ENCODE assay signal across 8 cellular contexts in genomic region chr7:92832623-92833023, GRCh38. TPM values are rescaled to one million over a fixed set of nuclear protein-coding genes. Genes with fewer than 3 reads are reported as not detected.
DNase-seq lines count a peak whose midpoint lies in the region; ATAC-seq and TF ChIP-seq lines count a peak whose summit lies in the region.

No MANE protein-coding gene starts in this region.

- H3K9me3 Mint-ChIP-seq in activated CD4-positive, alpha-beta T cell treated with anti-CD3 and anti-CD28 coated beads, Interleukin-2, amount 10 ng/mL, durations not matched to agents 24 days and 14 days: no peaks in the 10 kb centered on the region
- H3K9me3 Mint-ChIP-seq in activated naive CD4-positive, alpha-beta T cell treated with anti-CD3 and anti-CD28 coated beads, Interleukin-2, amount 50 U/mL, for 24 hours: no peaks in the 10 kb centered on the region
- H3K9me3 Mint-ChIP-seq in type B pancreatic cell: no peaks in the 10 kb centered on the region

- intact Hi-C loops in activated CD4-positive, alpha-beta T cell treated with anti-CD3 and anti-CD28 coated beads, Interleukin-2, amount 10 ng/mL, durations not matched to agents 24 days and 14 days (cut with micrococcal nuclease): loop anchor here (1.0 to 10.0 kb wide), 11 partner anchors 19 to 388 kb away; partner anchors contain the start of gene GATAD1
- intact Hi-C loops in left colon (cut with DNase I, micrococcal nuclease): loop anchor here in 1 of 2 donors (10.0 kb wide), 2 partner anchors 118 to 208 kb away; no protein-coding TSS in a partner anchor

- H3K4me1 Mint-ChIP-seq in activated CD4-positive, alpha-beta T cell treated with anti-CD3 and anti-CD28 coated beads, Interleukin-2, amount 10 ng/mL, durations not matched to agents 24 days and 14 days: peaks cover 40% of the 10 kb centered on the region
- peaks cover 61% of the 10 kb centered on the region for H3K4me1 Mint-ChIP-seq in activated naive CD4-positive, alpha-beta T cell treated with anti-CD3 and anti-CD28 coated beads, Interleukin-2, amount 50 U/mL, for 24 hours
- peaks cover 38% of the 10 kb centered on the region for H3K4me1 Mint-ChIP-seq in type B pancreatic cell (ENCODE audit: unreplicated experiment)

- H3K36me3 Mint-ChIP-seq in activated CD4-positive, alpha-beta T cell treated with anti-CD3 and anti-CD28 coated beads, Interleukin-2, amount 10 ng/mL, durations not matched to agents 24 days and 14 days (ENCODE audit: low read depth): peaks cover 51% of the 10 kb centered on the region
- H3K36me3 Mint-ChIP-seq in activated naive CD4-positive, alpha-beta T cell treated with anti-CD3 and anti-CD28 coated beads, Interleukin-2, amount 50 U/mL, for 24 hours: peaks cover 38% of the 10 kb centered on the region
- H3K36me3 Mint-ChIP-seq in type B pancreatic cell: peaks cover 14% of the 10 kb centered on the region

- DNase-seq in activated CD4-positive, alpha-beta T cell treated with anti-CD3 and anti-CD28 coated beads, Interleukin-2, amount 10 ng/mL, durations not matched to agents 24 days and 14 days: no peak
- DNase-seq in activated CD4-positive, alpha-beta T cell treated with anti-CD3 and anti-CD28 coated beads, Interleukin-2, amount 50 U/mL, for 48 hours: no peak
- no peak for DNase-seq in left colon
- DNase-seq in type B pancreatic cell (ENCODE audit: extremely low spot score, unreplicated experiment): no peak
- no peak for DNase-seq in pons (ENCODE audit: low spot score)

- peaks cover 6% of the 10 kb centered on the region for H3K27me3 Mint-ChIP-seq in activated CD4-positive, alpha-beta T cell treated with anti-CD3 and anti-CD28 coated beads, Interleukin-2, amount 10 ng/mL, durations not matched to agents 24 days and 14 days
- H3K27me3 Mint-ChIP-seq in activated naive CD4-positive, alpha-beta T cell treated with anti-CD3 and anti-CD28 coated beads, Interleukin-2, amount 50 U/mL, for 24 hours: no peaks in the 10 kb centered on the region
- peaks cover 11% of the 10 kb centered on the region for H3K27me3 Mint-ChIP-seq in type B pancreatic cell

- peak overlapping the region; percentile 99 for H3K4me3 Mint-ChIP-seq in activated CD4-positive, alpha-beta T cell treated with anti-CD3 and anti-CD28 coated beads, Interleukin-2, amount 10 ng/mL, durations not matched to agents 24 days and 14 days
- peak overlapping the region; percentile 98 for H3K4me3 Mint-ChIP-seq in activated naive CD4-positive, alpha-beta T cell treated with anti-CD3 and anti-CD28 coated beads, Interleukin-2, amount 50 U/mL, for 24 hours
- peak overlapping the region; percentile 99 for H3K4me3 Mint-ChIP-seq in type B pancreatic cell

- ATAC-seq in HG03097 (IDR thresholded peaks at IDR 0.05; ENCODE audit: low FRiP score, unreplicated experiment): peak; percentile 2
- ATAC-seq in left colon: peak; percentile 0
- no peak for ATAC-seq in GM19328 (IDR thresholded peaks at IDR 0.05; ENCODE audit: unreplicated experiment)

- peak overlapping the region; percentile 100 for H3K27ac Mint-ChIP-seq in activated CD4-positive, alpha-beta T cell treated with anti-CD3 and anti-CD28 coated beads, Interleukin-2, amount 10 ng/mL, durations not matched to agents 24 days and 14 days
- H3K27ac Mint-ChIP-seq in activated naive CD4-positive, alpha-beta T cell treated with anti-CD3 and anti-CD28 coated beads, Interleukin-2, amount 50 U/mL, for 24 hours: peak overlapping the region; percentile 93
- H3K27ac Mint-ChIP-seq in type B pancreatic cell: peak overlapping the region; percentile 89

- no peak for TF ChIP-seq CTCF in type B pancreatic cell (conservative IDR thresholded peaks at IDR 0.05)

RNA-seq across cellular contexts. Expression of gene CDK6, which starts 3.8 kb away (rescaled TPM):
- 274 and 277 TPM in 2 replicates for total RNA-seq in activated CD4-positive, alpha-beta T cell treated with anti-CD3 and anti-CD28 coated beads, Interleukin-2, amount 10 ng/mL, durations not matched to agents 24 days and 14 days
- total RNA-seq in left colon (10 to 100 TPM; 27.2 to 35.5 TPM), type B pancreatic cell (ENCODE audit: low replicate concordance) (51.9 and 68.5 TPM in 2 replicates)
